ENCODE assay signal across 26 cellular contexts in genomic region chr5:180439911-180440769, GRCh38. TPM values are rescaled to one million over a fixed set of nuclear protein-coding genes. Genes with fewer than 3 reads are reported as not detected.
DNase-seq lines count a peak whose midpoint lies in the region; ATAC-seq, FAIRE-seq and TF ChIP-seq lines count a peak whose summit lies in the region.
"Had no signal": no experiment of that assay in that cellular context is flagged by ENCODE, and none has a peak within 500 bp of the region (broad histone marks: within the 10 kb centered on the region; RNA-seq: fewer than 3 reads in every experiment).

No MANE protein-coding gene starts in this region.

- no peaks in the 10 kb centered on the region for H3K27me3 ChIP-seq in H9 (ENCODE audit: insufficient read depth, low read length)
- H3K27me3 ChIP-seq: BLaER1 had no signal

- H3K36me3 Mint-ChIP-seq in H9 (ENCODE audit: insufficient read depth in 1 of 3, low read depth in 3 of 3) = peaks cover 0 to 10% (median 6%) of the 10 kb centered on the region in 3 experiments; a peak in 3 of 7 replicates
- peaks cover 5% of the 10 kb centered on the region for H3K36me3 Mint-ChIP-seq in WTC11

- H3K4me2 ChIP-seq in A549 (peak overlapping the region; percentile 53; the same call in 2 of the 3 replicates), H9 (ENCODE audit: insufficient read depth, insufficient read length, low read length) (no peak overlapping the region)
- H3K4me2 ChIP-seq: BLaER1 had no signal

- no peak overlapping the region for H2BK20ac ChIP-seq in H9 (ENCODE audit: low read depth, low read length, poor library complexity, severe bottlenecking)

- peak overlapping the region; percentile 19 for H4K8ac ChIP-seq in H9 (replicated peaks; ENCODE audit: insufficient read length, low read depth, low read length)

- no peak overlapping the region for H2BK12ac ChIP-seq in H9 (ENCODE audit: insufficient read length, low read depth, low read length)

- ATAC-seq in A549 (no peak), WTC11 (peak; percentile 91), left lobe of liver (no peak), HG03378 (IDR thresholded peaks at IDR 0.05; ENCODE audit: unreplicated experiment) (no peak)
- ATAC-seq: activated naive CD4-positive, alpha-beta T cell treated with anti-CD3 and anti-CD28 coated beads, Interleukin-2, amount 50 U/mL, for 72 hours; T-helper 17 cell had no signal

- H3K9me3 Mint-ChIP-seq in H9 (peaks cover 12 to 19% of the 10 kb centered on the region in 2 experiments), WTC11 (peaks cover 23% of the 10 kb centered on the region)

- no peaks in the 10 kb centered on the region for H3K79me1 ChIP-seq in H9 (ENCODE audit: insufficient read depth, low read depth, low read length, poor library complexity, severe bottlenecking)

- no peak overlapping the region for H3K23ac ChIP-seq in H9 (ENCODE audit: insufficient read length, low read depth, low read length)

- no peaks in the 10 kb centered on the region for H4K20me1 ChIP-seq in H9 (ENCODE audit: control insufficient read depth, insufficient read depth, insufficient read length)
- H4K20me1 ChIP-seq: BLaER1 had no signal

- H3K18ac ChIP-seq in H9 (ENCODE audit: insufficient read length, low read depth, low read length) = peak overlapping the region; percentile 17

- H3K4me3 Mint-ChIP-seq in H9 = no peak overlapping the region; a peak in 1 of 5 replicates
- no peak overlapping the region for H3K4me3 Mint-ChIP-seq in WTC11
- H3K4me3 Mint-ChIP-seq: activated CD4-positive, alpha-beta T cell treated with anti-CD3 and anti-CD28 coated beads, Interleukin-2, amount 10 ng/mL, durations not matched to agents 24 days and 14 days; T-helper 17 cell had no signal

- H3T11ph ChIP-seq in H9 (ENCODE audit: low read length) = no peak overlapping the region

- 71% methylated on average over 17 of the region's 17 CpGs for WGBS in A549 (ENCODE audit: missing lambda C conversion rate)
- WGBS in H9 (ENCODE audit: extremely low coverage, insufficient read length, low lambda C conversion rate) = no CpG with 5 or more reads among the region's 17 CpGs

- H2AFZ ChIP-seq in H9 (ENCODE audit: low read length) = no peak overlapping the region

- POLR2A ChIA-PET in A549 (lab: Yijun Ruan, JAX) (interaction anchor here (1.8 kb wide), 1 partner anchor 28 kb away, joined by 10 read pairs; no protein-coding TSS in a partner anchor), WTC11 (lab: Charles Lee) (interaction anchor here (0.7 kb wide), 1 partner anchor 684 kb away, joined by 3 read pairs; no protein-coding TSS in a partner anchor)

- H3K4me3 ChIP-seq in A549 = no peak overlapping the region
- H3K4me3 ChIP-seq: BLaER1, SJSA1 had no signal

- H2BK15ac ChIP-seq in H9 (ENCODE audit: low read depth, low read length) = no peak overlapping the region

- TF ChIP-seq POLR2A in A549 (IDR thresholded peaks at IDR 0.05; ENCODE audit: low read length) = no peak

- H2BK5ac ChIP-seq in H9 (ENCODE audit: insufficient read length, low read length) = no peak overlapping the region

- FAIRE-seq in A549 (lab: Jason Lieb, UNC) = no peak
- FAIRE-seq: GM12891, small intestine, urothelium cell line had no signal

- DNase-seq in A549 (ENCODE audit: low read depth in 1 of 2, low spot score in 1 of 2) = no peak
- DNase-seq in H9 = peak; percentile 71
- DNase-seq in WTC11 (ENCODE audit: low spot score) = peak; percentile 58
- DNase-seq in left lobe of liver (ENCODE audit: low spot score) = peak; percentile 35
- no peak for DNase-seq in stimulated activated CD4-positive, alpha-beta T cell treated with anti-CD3 and anti-CD28 coated beads, Interleukin-12 subunit alpha, Interleukin-12 subunit beta, amount 100 ng/mL, for 4 hours
- DNase-seq in RPMI8226 = no peak
- DNase-seq in AG08395 (ENCODE audit: low spot score) = no peak
- DNase-seq: ACHN; activated CD4-positive, alpha-beta T cell treated with anti-CD3 and anti-CD28 coated beads, Interleukin-2, amount 10 ng/mL, durations not matched to agents 24 days and 14 days; Caco-2; central memory CD4-positive, alpha-beta T cell; DMS79 treated with DMSO at 0.1 percent for 48 hours; KG1; mesenchymal stem cell; NCI-H1694; NCI-H2171; NCI-H524; nucleus accumbens; small intestine; T-helper 17 cell had no signal

- TF ChIP-seq CTCF in A549 (IDR thresholded peaks at IDR 0.05) = no peak
- peak; percentile 50; the same call in 2 of the 3 replicates for TF ChIP-seq CTCF in H9 (conservative IDR thresholded peaks at IDR 0.05)
- TF ChIP-seq CTCF in WTC11 (IDR thresholded peaks at IDR 0.05) = no peak

- H3K9me3 ChIP-seq in A549 = peaks cover 20% of the 10 kb centered on the region; the same call in 2 of the 3 replicates
- no peaks in the 10 kb centered on the region for H3K9me3 ChIP-seq in H9 (ENCODE audit: control insufficient read depth, low read depth, low read length)

- H3K79me2 ChIP-seq in H9 (ENCODE audit: insufficient read depth, low read length) = no peaks in the 10 kb centered on the region

- no peak overlapping the region for H2AK5ac ChIP-seq in H9 (ENCODE audit: insufficient read length, low read length)

- TF ChIP-seq RAD21 in A549 (conservative IDR thresholded peaks at IDR 0.05 in 1 of 2, IDR thresholded peaks at IDR 0.05 in 1 of 2) = no peak

- H4K91ac ChIP-seq in H9 (ENCODE audit: insufficient read length, low read depth, low read length) = no peak overlapping the region

- H3K27ac ChIP-seq in A549 = peak overlapping the region; percentile 76 to 85; a peak in 5 of 6 replicates
- no peak overlapping the region for H3K27ac ChIP-seq in H9 (ENCODE audit: insufficient read length, low read depth, low read length)
- H3K27ac ChIP-seq: BLaER1, SJSA1 had no signal

- H3K4me1 Mint-ChIP-seq in H9 = peaks cover 4 to 7% of the 10 kb centered on the region in 2 experiments; a peak in 3 of 4 replicates
- H3K4me1 Mint-ChIP-seq in WTC11 = peaks cover 6% of the 10 kb centered on the region; the same call in 1 of the 2 replicates
- H3K4me1 Mint-ChIP-seq: activated CD4-positive, alpha-beta T cell treated with anti-CD3 and anti-CD28 coated beads, Interleukin-2, amount 10 ng/mL, durations not matched to agents 24 days and 14 days had no signal

- peaks cover 4% of the 10 kb centered on the region for H3K27me3 Mint-ChIP-seq in H9 (ENCODE audit: low read depth)
- H3K27me3 Mint-ChIP-seq in WTC11 (ENCODE audit: low read depth) = no peaks in the 10 kb centered on the region; the same call in 1 of the 2 replicates

- H3K9ac ChIP-seq in H9 (ENCODE audit: extremely low read depth, insufficient read length, low read length) = no peak overlapping the region
- H3K9ac ChIP-seq: BLaER1 had no signal

- H2BK120ac ChIP-seq in H9 (ENCODE audit: low read depth, low read length, poor library complexity, severe bottlenecking) = no peak overlapping the region

- no peak overlapping the region for H3K56ac ChIP-seq in H9 (ENCODE audit: insufficient read length, low read depth, low read length)

- H3K23me2 ChIP-seq in H9 (ENCODE audit: insufficient read length, low read depth, low read length, poor library complexity, severe bottlenecking) = no peaks in the 10 kb centered on the region

- H3K4me1 ChIP-seq in A549 (peaks cover 23% of the 10 kb centered on the region), H9 (ENCODE audit: insufficient read depth, low read length) (no peaks in the 10 kb centered on the region; the same call in 1 of the 2 replicates)
- H3K4me1 ChIP-seq: BLaER1, Caco-2, SJSA1 had no signal

- H3K14ac ChIP-seq in H9 (ENCODE audit: insufficient read depth, low read length) = no peak overlapping the region

- no peak overlapping the region for H4K5ac ChIP-seq in H9 (ENCODE audit: insufficient read length, low read depth, low read length)

- no peak for TF ChIP-seq EP300 in A549 (IDR thresholded peaks at IDR 0.05)

- CTCF ChIA-PET in A549 (lab: Yijun Ruan, JAX) = interaction anchor here (0.9 to 3.4 kb wide), 6 partner anchors 17 to 147 kb away, joined by 3 to 15 read pairs (median 3); partner anchors contain the start of gene GFPT2
- CTCF ChIA-PET in WTC11 (lab: Charles Lee) = interaction anchor here (0.5 to 2.5 kb wide), 24 partner anchors 9 to 432 kb away, joined by 3 to 14 read pairs (median 3); no protein-coding TSS in a partner anchor

- H3K27ac Mint-ChIP-seq in H9 = no peak overlapping the region
- peak overlapping the region; percentile 37; the same call in 1 of the 2 replicates for H3K27ac Mint-ChIP-seq in WTC11
- H3K27ac Mint-ChIP-seq: activated CD4-positive, alpha-beta T cell treated with anti-CD3 and anti-CD28 coated beads, Interleukin-2, amount 10 ng/mL, durations not matched to agents 24 days and 14 days; activated naive CD4-positive, alpha-beta T cell treated with anti-CD3 and anti-CD28 coated beads, Interleukin-2, amount 50 U/mL, for 72 hours; T-helper 17 cell had no signal

- H3K4ac ChIP-seq in H9 (ENCODE audit: low read depth, low read length) = no peak overlapping the region

TF ChIP-seq in A549, 52 proteins besides CTCF, POLR2A, EP300 and RAD21:
- TF ChIP-seq ZC3H11A (IDR thresholded peaks at IDR 0.05) (no peak), ZNF302 (CRISPR knock-in tag; IDR thresholded peaks at IDR 0.05) (no peak), ZFP36 (IDR thresholded peaks at IDR 0.05; ENCODE audit: borderline replicate concordance, partially characterized antibody) (no peak)
TF ChIP-seq in A549: peak in this region for 0.

TF ChIP-seq in WTC11, 78 proteins besides CTCF, POLR2A, EP300 and RAD21 (continues in another document):
- no peak for TF ChIP-seq TP53 (CRISPR knock-in tag; IDR thresholded peaks at IDR 0.05)
- no peak for TF ChIP-seq ZNF396 (CRISPR knock-in tag; IDR thresholded peaks at IDR 0.05; ENCODE audit: borderline replicate concordance)
- no peak for TF ChIP-seq MLX (CRISPR knock-in tag; IDR thresholded peaks at IDR 0.05)
- no peak for TF ChIP-seq ATF3 (CRISPR knock-in tag; conservative IDR thresholded peaks at IDR 0.05)
- no peak for TF ChIP-seq SMAD3 (CRISPR knock-in tag; IDR thresholded peaks at IDR 0.05; ENCODE audit: borderline replicate concordance)
- no peak for TF ChIP-seq OVOL2 (CRISPR knock-in tag; IDR thresholded peaks at IDR 0.05; ENCODE audit: borderline replicate concordance)

RNA-seq across cellular contexts. Expression of gene CNOT6, which starts 54.0 kb away (rescaled TPM):
- polyA plus RNA-seq in A549 (2011; rRNA removed) (28.5 and 31.9 TPM in 2 replicates), A549 (2017; fragmentation: RNase III; extraction: RNeasy Plus Mini Kit Qiagen cat#74134 plus additional on column Dnase treatment) (16.9 to 18.2 TPM (median 18.1 TPM) in 3 replicates)
- polyA plus RNA-seq in A549 (2012; cell fraction: cytosol; rRNA removed) = 11.3 and 14.4 TPM in 2 replicates
- 6.3 and 7.7 TPM in 2 replicates for polyA plus RNA-seq in A549 (2012; cell fraction: nucleus; rRNA removed)
- polyA minus RNA-seq in A549 (2011; rRNA and poly(A)+ RNA removed) = 14.3 and 15.2 TPM in 2 replicates
- total RNA-seq in H9 (2021) (41.7 and 45.0 TPM in 2 replicates), WTC11 (2021) (39.9 to 42.1 TPM (median 41.0 TPM) in 3 replicates), left lobe of liver (5.2 TPM)

Comparison
In these comparisons a context has a peak if more than half of its experiments do, and no peak if none do; other contexts are left out.
1. DNase-seq: peak in H9 (single experiment), WTC11 (single experiment) and left lobe of liver (single experiment); none in A549 (0 of 2), stimulated activated CD4-positive, alpha-beta T cell treated with anti-CD3 and anti-CD28 coated beads, Interleukin-12 subunit alpha, Interleukin-12 subunit beta, amount 100 ng/mL, for 4 hours (single experiment), RPMI8226 (single experiment) and AG08395 (single experiment).